Comparison of ENCODE assay signal across 18 cellular contexts in genomic region chr3:9110802-9111201, GRCh38.
"Had no signal": no experiment of that assay in that cellular context is flagged by ENCODE, and none has a peak within 500 bp of the region (broad histone marks: within the 10 kb centered on the region; RNA-seq: fewer than 3 reads in every experiment).

No MANE protein-coding gene starts in this region.

- H3K27ac ChIP-seq: epithelial cell of prostate, gastrocnemius medialis, prostate gland, testis, upper lobe of right lung had no signal

- H3K4me2 ChIP-seq: smooth muscle cell had no signal

- DNase-seq: activated CD4-positive, alpha-beta T cell treated with anti-CD3 and anti-CD28 coated beads, Interleukin-2, amount 10 ng/mL, durations not matched to agents 24 days and 14 days; activated CD4-positive, CD25-positive, alpha-beta regulatory T cell; activated CD8-positive, alpha-beta memory T cell treated with anti-CD3 and anti-CD28 coated beads, Interleukin-2, amount 50 U/mL, for 48 hours; activated CD8-positive, alpha-beta T cell treated with anti-CD3 and anti-CD28 coated beads, Interleukin-2, amount 10 ng/mL, durations not matched to agents 7 days and 5 days; activated gamma-delta T cell treated with Interleukin-2 at 50 U/mL for 16 hours; activated naive CD8-positive, alpha-beta T cell treated with anti-CD3 and anti-CD28 coated beads for 36 hours; cerebellar nuclear complex; dermis blood vessel endothelial cell; gastrocnemius medialis; naive thymus-derived CD4-positive, alpha-beta T cell; occipital lobe; stimulated activated CD4-positive, alpha-beta T cell treated with anti-CD3 and anti-CD28 coated beads, Interleukin-4, amount 100 ng/mL, for 4 hours; testis; upper lobe of right lung had no signal

- ATAC-seq: activated CD8-positive, alpha-beta T cell treated with anti-CD3 and anti-CD28 coated beads, Interleukin-2, amount 10 ng/mL, durations not matched to agents 7 days and 5 days; gastrocnemius medialis; naive thymus-derived CD4-positive, alpha-beta T cell had no signal

- H3K36me3 ChIP-seq: gastrocnemius medialis, prostate gland, upper lobe of right lung had no signal

- H3K4me3 ChIP-seq: gastrocnemius medialis, prostate gland, smooth muscle cell, testis, upper lobe of right lung had no signal

- H3K9me3 Mint-ChIP-seq: activated CD4-positive, alpha-beta T cell treated with anti-CD3 and anti-CD28 coated beads, Interleukin-2, amount 10 ng/mL, durations not matched to agents 24 days and 14 days; activated naive CD8-positive, alpha-beta T cell treated with anti-CD3 and anti-CD28 coated beads for 36 hours; stimulated activated naive CD8-positive, alpha-beta T cell treated with anti-CD3 and anti-CD28 coated beads, Interleukin-15, Interleukin-2, amounts not matched to agents 100 ng/mL and 50 ng/mL, for 24 hours had no signal

- H3K27me3 ChIP-seq: gastrocnemius medialis, testis, upper lobe of right lung had no signal

- H3K4me1 Mint-ChIP-seq: activated CD4-positive, alpha-beta T cell treated with anti-CD3 and anti-CD28 coated beads, Interleukin-2, amount 10 ng/mL, durations not matched to agents 24 days and 14 days; activated naive CD8-positive, alpha-beta T cell treated with anti-CD3 and anti-CD28 coated beads for 36 hours; naive thymus-derived CD4-positive, alpha-beta T cell had no signal

- H3K4me3 Mint-ChIP-seq: activated CD4-positive, alpha-beta T cell treated with anti-CD3 and anti-CD28 coated beads, Interleukin-2, amount 10 ng/mL, durations not matched to agents 24 days and 14 days; activated CD8-positive, alpha-beta T cell treated with anti-CD3 and anti-CD28 coated beads, Interleukin-2, amount 10 ng/mL, durations not matched to agents 7 days and 5 days; activated naive CD8-positive, alpha-beta T cell treated with anti-CD3 and anti-CD28 coated beads for 36 hours; naive thymus-derived CD4-positive, alpha-beta T cell; stimulated activated naive CD8-positive, alpha-beta T cell treated with anti-CD3 and anti-CD28 coated beads, Interleukin-15, Interleukin-2, amounts not matched to agents 100 ng/mL and 50 ng/mL, for 24 hours had no signal

- H3K9me3 ChIP-seq: gastrocnemius medialis, prostate gland, testis, upper lobe of right lung had no signal

- H3K27ac Mint-ChIP-seq: activated CD4-positive, alpha-beta T cell treated with anti-CD3 and anti-CD28 coated beads, Interleukin-2, amount 10 ng/mL, durations not matched to agents 24 days and 14 days; activated CD8-positive, alpha-beta T cell treated with anti-CD3 and anti-CD28 coated beads, Interleukin-2, amount 10 ng/mL, durations not matched to agents 7 days and 5 days; activated naive CD8-positive, alpha-beta T cell treated with anti-CD3 and anti-CD28 coated beads for 36 hours; naive thymus-derived CD4-positive, alpha-beta T cell; stimulated activated naive CD8-positive, alpha-beta T cell treated with anti-CD3 and anti-CD28 coated beads, Interleukin-15, Interleukin-2, amounts not matched to agents 100 ng/mL and 50 ng/mL, for 24 hours had no signal

- H3K27me3 Mint-ChIP-seq: stimulated activated naive CD8-positive, alpha-beta T cell treated with anti-CD3 and anti-CD28 coated beads, Interleukin-15, Interleukin-2, amounts not matched to agents 100 ng/mL and 50 ng/mL, for 24 hours had no signal

- H3K4me1 ChIP-seq: prostate gland, testis, upper lobe of right lung had no signal
